Comparison of ENCODE assay signal across 2 cellular contexts in the genomic region with DNA sequence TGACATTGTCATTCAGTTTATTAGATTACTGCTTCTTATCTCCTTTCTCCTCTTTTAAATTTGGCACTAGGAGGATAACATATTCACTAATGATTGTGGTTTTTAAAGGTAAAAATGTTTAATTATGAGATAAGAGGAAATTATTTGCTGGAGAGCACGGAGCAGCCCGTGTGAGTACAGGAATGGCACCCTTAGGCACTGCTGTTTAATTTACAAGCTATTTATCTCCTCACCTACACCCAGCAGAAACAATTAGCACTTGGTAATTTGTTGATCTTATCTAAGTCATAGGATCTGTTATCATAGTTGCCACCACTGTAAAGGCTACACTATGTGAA.
TF ChIP-seq lines count a peak whose summit lies in the region.

No MANE protein-coding gene starts in this region.

TF ChIP-seq in SK-N-SH, 30 proteins besides CTCF, POLR2A, EP300 and RAD21:
- no peak for TF ChIP-seq MXI1 (IDR thresholded peaks at IDR 0.05; ENCODE audit: low read depth, low read length)
- peak; percentile 84 for TF ChIP-seq RCOR1 (IDR thresholded peaks at IDR 0.05; ENCODE audit: low read length)
- peak; percentile 84 for TF ChIP-seq GATA2 (CRISPR knock-in tag; IDR thresholded peaks at IDR 0.05)
TF ChIP-seq in SK-N-SH: peak in this region for 2.

TF ChIP-seq in SK-N-SH treated with all-trans-retinoic acid at 6 μM for 48 hours, 23 proteins besides CTCF, POLR2A, EP300 and RAD21:
- TF ChIP-seq ZNF8 (CRISPR knock-in tag; IDR thresholded peaks at IDR 0.05) (no peak), ARNTL (CRISPR knock-in tag; IDR thresholded peaks at IDR 0.05; ENCODE audit: borderline replicate concordance, low read depth) (no peak), PPARA (CRISPR knock-in tag; IDR thresholded peaks at IDR 0.05; ENCODE audit: borderline replicate concordance) (no peak), ZFP30 (CRISPR knock-in tag; IDR thresholded peaks at IDR 0.05) (no peak), CSRNP3 (CRISPR knock-in tag; IDR thresholded peaks at IDR 0.05) (no peak), OSR1 (CRISPR knock-in tag; IDR thresholded peaks at IDR 0.05) (no peak), SNAI2 (CRISPR knock-in tag; IDR thresholded peaks at IDR 0.05) (no peak), RARB (CRISPR knock-in tag; IDR thresholded peaks at IDR 0.05) (no peak)
- TF ChIP-seq, protein P1, sequence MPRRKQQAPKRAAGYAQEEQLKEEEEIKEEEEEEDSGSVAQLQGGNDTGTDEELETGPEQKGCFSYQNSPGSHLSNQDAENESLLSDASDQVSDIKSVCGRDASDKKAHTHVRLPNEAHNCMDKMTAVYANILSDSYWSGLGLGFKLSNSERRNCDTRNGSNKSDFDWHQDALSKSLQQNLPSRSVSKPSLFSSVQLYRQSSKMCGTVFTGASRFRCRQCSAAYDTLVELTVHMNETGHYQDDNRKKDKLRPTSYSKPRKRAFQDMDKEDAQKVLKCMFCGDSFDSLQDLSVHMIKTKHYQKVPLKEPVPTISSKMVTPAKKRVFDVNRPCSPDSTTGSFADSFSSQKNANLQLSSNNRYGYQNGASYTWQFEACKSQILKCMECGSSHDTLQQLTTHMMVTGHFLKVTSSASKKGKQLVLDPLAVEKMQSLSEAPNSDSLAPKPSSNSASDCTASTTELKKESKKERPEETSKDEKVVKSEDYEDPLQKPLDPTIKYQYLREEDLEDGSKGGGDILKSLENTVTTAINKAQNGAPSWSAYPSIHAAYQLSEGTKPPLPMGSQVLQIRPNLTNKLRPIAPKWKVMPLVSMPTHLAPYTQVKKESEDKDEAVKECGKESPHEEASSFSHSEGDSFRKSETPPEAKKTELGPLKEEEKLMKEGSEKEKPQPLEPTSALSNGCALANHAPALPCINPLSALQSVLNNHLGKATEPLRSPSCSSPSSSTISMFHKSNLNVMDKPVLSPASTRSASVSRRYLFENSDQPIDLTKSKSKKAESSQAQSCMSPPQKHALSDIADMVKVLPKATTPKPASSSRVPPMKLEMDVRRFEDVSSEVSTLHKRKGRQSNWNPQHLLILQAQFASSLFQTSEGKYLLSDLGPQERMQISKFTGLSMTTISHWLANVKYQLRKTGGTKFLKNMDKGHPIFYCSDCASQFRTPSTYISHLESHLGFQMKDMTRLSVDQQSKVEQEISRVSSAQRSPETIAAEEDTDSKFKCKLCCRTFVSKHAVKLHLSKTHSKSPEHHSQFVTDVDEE (CRISPR knock-in tag; IDR thresholded peaks at IDR 0.05): no peak
